In the genomic region with DNA sequence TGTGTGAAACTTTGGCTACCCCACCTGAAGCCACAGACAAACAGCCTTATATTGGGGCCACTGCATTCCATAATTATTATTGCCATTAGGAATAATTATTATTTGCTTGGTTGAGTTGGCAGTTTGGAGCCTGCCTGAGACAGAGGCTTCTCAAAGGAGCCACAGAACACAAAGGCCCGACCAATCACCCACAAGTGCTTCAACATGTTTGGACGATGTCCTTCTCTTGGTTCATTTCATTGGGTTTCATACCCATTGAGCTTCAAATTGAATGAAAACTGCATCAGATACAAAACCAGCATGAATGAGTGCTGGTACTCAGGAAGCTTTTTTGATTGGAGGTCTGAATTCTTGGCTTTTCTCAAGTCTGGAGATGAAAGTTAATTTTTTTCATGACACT, we compare ENCODE assay signal across 30 cellular contexts.
"Had no signal": no experiment of that assay in that cellular context is flagged by ENCODE, and none has a peak within 500 bp of the region (broad histone marks: within the 10 kb centered on the region; RNA-seq: fewer than 3 reads in every experiment).

No MANE protein-coding gene starts in this region.

- H3K4me3 ChIP-seq: colonic mucosa, gastroesophageal sphincter, hepatocyte, left ventricle myocardium inferior, lung, mucosa of descending colon, stomach, thyroid gland, upper lobe of left lung, vagina had no signal

- DNase-seq: activated CD4-positive, alpha-beta T cell treated with anti-CD3 and anti-CD28 coated beads for 48 hours; activated CD4-positive, alpha-beta T cell treated with anti-CD3 and anti-CD28 coated beads, Interleukin-2, amount 50 U/mL, for 48 hours; activated CD8-positive, alpha-beta memory T cell treated with anti-CD3 and anti-CD28 coated beads, Interleukin-2, amount 50 U/mL, for 48 hours; activated gamma-delta T cell; activated naive CD4-positive, alpha-beta T cell treated with anti-CD3 and anti-CD28 coated beads, Interleukin-2, amount 10 ng/mL, durations not matched to agents 7 days and 5 days; activated T-cell treated with anti-CD3 and anti-CD28 coated beads, Interleukin-2, amount 50 U/mL, for 24 hours; cerebellar nuclear complex; colonic mucosa; effector CD8-positive, alpha-beta T cell; islet precursor cell; left ventricle myocardium inferior; mucosa of descending colon; posterior cingulate gyrus; right cardiac atrium; stimulated activated CD4-positive, alpha-beta T cell treated with anti-CD3 and anti-CD28 coated beads, Interleukin-15, amount 100 ng/mL, for 24 hours; stimulated activated CD4-positive, alpha-beta T cell treated with anti-CD3 and anti-CD28 coated beads, Interleukin-2, amount 100 ng/mL, for 24 hours; stimulated activated naive B cell treated with anti-CD40 and anti-IgM and Interleukin-4, amounts not matched to agents 10 μg/mL and 1 μg/mL and 100 μg/mL, for 72 hours; stomach; T-helper 9 cell; upper lobe of left lung; WERI-Rb-1 had no signal

- H3K36me3 ChIP-seq: colonic mucosa, gastroesophageal sphincter, left ventricle myocardium inferior, stomach, thyroid gland, upper lobe of left lung, vagina, WERI-Rb-1 had no signal

- H3K9me3 Mint-ChIP-seq: activated naive CD4-positive, alpha-beta T cell treated with anti-CD3 and anti-CD28 coated beads, Interleukin-2, amount 10 ng/mL, durations not matched to agents 7 days and 5 days; activated T-cell treated with anti-CD3 and anti-CD28 coated beads, Interleukin-2, amount 50 U/mL, for 24 hours; stimulated activated naive B cell treated with anti-CD40 and anti-IgM and Interleukin-4, amounts not matched to agents 10 μg/mL and 1 μg/mL and 100 μg/mL, for 72 hours had no signal

- H3K4me1 Mint-ChIP-seq: activated naive CD4-positive, alpha-beta T cell treated with anti-CD3 and anti-CD28 coated beads, Interleukin-2, amount 10 ng/mL, durations not matched to agents 7 days and 5 days; stimulated activated naive B cell treated with anti-CD40 and anti-IgM and Interleukin-4, amounts not matched to agents 10 μg/mL and 1 μg/mL and 100 μg/mL, for 72 hours had no signal

- H3K27ac Mint-ChIP-seq: activated naive CD4-positive, alpha-beta T cell treated with anti-CD3 and anti-CD28 coated beads, Interleukin-2, amount 10 ng/mL, durations not matched to agents 7 days and 5 days; activated T-cell treated with anti-CD3 and anti-CD28 coated beads, Interleukin-2, amount 50 U/mL, for 24 hours; nephron; stimulated activated naive B cell treated with anti-CD40 and anti-IgM and Interleukin-4, amounts not matched to agents 10 μg/mL and 1 μg/mL and 100 μg/mL, for 72 hours had no signal

- H3K4me3 Mint-ChIP-seq: activated naive CD4-positive, alpha-beta T cell treated with anti-CD3 and anti-CD28 coated beads, Interleukin-2, amount 10 ng/mL, durations not matched to agents 7 days and 5 days; activated T-cell treated with anti-CD3 and anti-CD28 coated beads, Interleukin-2, amount 50 U/mL, for 24 hours; nephron; stimulated activated naive B cell treated with anti-CD40 and anti-IgM and Interleukin-4, amounts not matched to agents 10 μg/mL and 1 μg/mL and 100 μg/mL, for 72 hours had no signal

- H3K36me3 Mint-ChIP-seq: activated naive CD4-positive, alpha-beta T cell treated with anti-CD3 and anti-CD28 coated beads, Interleukin-2, amount 10 ng/mL, durations not matched to agents 7 days and 5 days; stimulated activated naive B cell treated with anti-CD40 and anti-IgM and Interleukin-4, amounts not matched to agents 10 μg/mL and 1 μg/mL and 100 μg/mL, for 72 hours had no signal

- FAIRE-seq: endometrium, TTC549 had no signal

- H3K27me3 ChIP-seq: colonic mucosa, gastroesophageal sphincter, thyroid gland, upper lobe of left lung, vagina had no signal

- ATAC-seq: activated CD4-positive, CD25-positive, alpha-beta regulatory T cell treated with anti-CD3 and anti-CD28 coated beads, Interleukin-2, amount 50 U/mL, for 24 hours; gastroesophageal sphincter; mucosa of descending colon; right cardiac atrium; stimulated activated naive B cell treated with anti-CD40 and anti-IgM and Interleukin-4, amounts not matched to agents 10 μg/mL and 1 μg/mL and 100 μg/mL, for 72 hours had no signal
